ENCODE assay signal across 8 cellular contexts in the genomic region with DNA sequence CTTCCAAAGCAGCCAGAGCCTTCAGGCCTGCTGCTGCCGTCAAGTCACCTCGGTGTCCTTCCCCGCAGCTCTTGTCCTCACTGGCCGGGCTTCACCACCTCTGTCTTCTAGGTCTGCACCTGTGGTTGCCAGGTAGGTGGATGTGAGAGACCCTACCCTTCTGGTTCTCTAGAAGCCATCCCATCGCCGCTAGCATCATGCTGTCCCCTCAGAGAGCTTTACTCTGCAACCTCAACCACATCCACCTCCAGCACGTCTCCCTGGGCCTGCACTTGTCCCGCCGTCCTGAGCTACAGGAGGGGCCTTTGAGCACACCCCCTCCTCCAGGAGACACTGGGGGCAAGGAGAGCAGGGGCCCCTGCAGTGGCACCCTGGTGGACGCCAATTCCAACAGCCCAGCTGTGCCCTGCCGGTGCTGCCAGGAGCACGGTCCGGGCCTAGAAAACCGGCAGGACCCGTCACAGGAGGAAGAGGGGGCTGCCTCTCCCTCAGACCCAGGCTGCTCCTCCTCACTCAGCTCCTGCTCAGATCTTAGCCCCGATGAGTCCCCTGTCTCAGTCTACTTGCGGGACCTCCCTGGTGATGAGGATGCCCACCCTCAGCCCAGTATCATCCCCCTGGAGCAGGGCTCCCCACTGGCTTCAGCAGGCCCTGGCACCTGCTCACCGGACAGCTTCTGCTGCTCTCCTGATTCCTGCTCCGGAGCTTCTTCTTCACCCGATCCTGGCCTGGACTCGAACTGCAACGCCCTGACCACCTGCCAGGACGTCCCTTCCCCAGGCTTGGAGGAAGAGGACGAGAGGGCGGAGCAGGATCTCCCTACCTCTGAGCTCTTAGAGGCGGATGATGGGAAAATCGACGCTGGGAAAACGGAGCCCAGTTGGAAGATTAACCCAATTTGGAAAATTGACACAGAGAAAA. TPM values are rescaled to one million over a fixed set of nuclear protein-coding genes. Genes with fewer than 3 reads are reported as not detected.
DNase-seq lines count a peak whose midpoint lies in the region; ATAC-seq and TF ChIP-seq lines count a peak whose summit lies in the region.

No MANE protein-coding gene starts in this region.

- no peak for TF ChIP-seq CTCF in neural cell (IDR thresholded peaks at IDR 0.05; ENCODE audit: poor library complexity, severe bottlenecking)
- no peak for TF ChIP-seq CTCF in GM10266 (IDR thresholded peaks at IDR 0.05; ENCODE audit: control insufficient read depth, insufficient read depth, low read depth, missing control alignments)

- peaks cover 28% of the 10 kb centered on the region for H3K79me2 ChIP-seq in neural cell (replicated peaks; ENCODE audit: insufficient read depth, low read length)

- peak overlapping the region; percentile 86 for H3K4me3 ChIP-seq in BLaER1
- peak overlapping the region; percentile 58 for H3K4me3 ChIP-seq in NT2/D1 (ENCODE audit: insufficient read length, low read depth)
- H3K4me3 ChIP-seq in duodenal mucosa (ENCODE audit: low read depth in 1 of 2, low read length in 2 of 2) = peak overlapping the region; percentile 66 to 95
- peak overlapping the region; percentile 90 for H3K4me3 ChIP-seq in neural cell (ENCODE audit: low read length)

- H3K4me1 ChIP-seq in BLaER1 (peaks cover 66% of the 10 kb centered on the region), NT2/D1 (ENCODE audit: insufficient read depth, insufficient read length) (peaks cover 41% of the 10 kb centered on the region), duodenal mucosa (ENCODE audit: control insufficient read depth in 1 of 2, insufficient read depth in 2 of 2, low read length in 2 of 2) (peaks cover 41 to 48% of the 10 kb centered on the region in 2 donors)

- H3K4me2 ChIP-seq in BLaER1 (peak overlapping the region; percentile 94), neural cell (ENCODE audit: low read length) (peak overlapping the region; percentile 97)

- no peaks in the 10 kb centered on the region for H3F3A ChIP-seq in neural cell (ENCODE audit: insufficient read depth, low read length, poor library complexity, severe bottlenecking)

- TF ChIP-seq EP300 in neural cell (conservative IDR thresholded peaks at IDR 0.05; ENCODE audit: poor library complexity, severe bottlenecking) = no peak

- no peak for TF ChIP-seq RAD21 in neural cell (conservative IDR thresholded peaks at IDR 0.05)

- H3K27me3 ChIP-seq in BLaER1 = no peaks in the 10 kb centered on the region
- no peaks in the 10 kb centered on the region for H3K27me3 ChIP-seq in NT2/D1 (ENCODE audit: insufficient read depth, insufficient read length)
- H3K27me3 ChIP-seq in duodenal mucosa (ENCODE audit: control insufficient read depth in 1 of 2, insufficient read depth in 2 of 2, low read length in 2 of 2) = no peaks in the 10 kb centered on the region
- H3K27me3 ChIP-seq in neural cell (ENCODE audit: insufficient read depth, low read depth, low read length) = no peaks in the 10 kb centered on the region

- H3K9me2 ChIP-seq in neural cell (ENCODE audit: insufficient read depth, low read length) = no peaks in the 10 kb centered on the region

- H3K36me3 ChIP-seq in BLaER1 (peaks cover 43% of the 10 kb centered on the region), NT2/D1 (ENCODE audit: insufficient read depth, insufficient read length, low read length) (peaks cover 68% of the 10 kb centered on the region), duodenal mucosa (ENCODE audit: control insufficient read depth in 1 of 2, insufficient read depth in 2 of 2, low read length in 2 of 2) (peaks cover 5 to 23% of the 10 kb centered on the region in 2 donors), neural cell (ENCODE audit: insufficient read depth, low read length) (no peaks in the 10 kb centered on the region)

- DNase-seq in NT2/D1 (ENCODE audit: low read depth, low spot score) = no peak
- no peak for DNase-seq in GM10266 (ENCODE audit: extremely low spot score)
- DNase-seq in HPDE6-E6E7 (ENCODE audit: extremely low spot score) = no peak

- peak overlapping the region; percentile 78; the same call in 1 of the 2 replicates for H3K9ac ChIP-seq in BLaER1
- peak overlapping the region; percentile 83 for H3K9ac ChIP-seq in NT2/D1 (ENCODE audit: insufficient read length, low read depth)
- H3K9ac ChIP-seq in duodenal mucosa (ENCODE audit: low read depth in 1 of 2, low read length in 2 of 2) = peak overlapping the region in 1 of 2 donors; percentile 8
- peak overlapping the region; percentile 91 for H3K9ac ChIP-seq in neural cell (ENCODE audit: low read length)

- no peak for ATAC-seq in GM18502 (IDR thresholded peaks at IDR 0.05; ENCODE audit: poor library complexity, unreplicated experiment)
- no peak for ATAC-seq in GM18858 (IDR thresholded peaks at IDR 0.05; ENCODE audit: unreplicated experiment)

- H3K9me3 ChIP-seq in BLaER1 = no peaks in the 10 kb centered on the region
- no peaks in the 10 kb centered on the region for H3K9me3 ChIP-seq in NT2/D1 (ENCODE audit: insufficient read depth, low read length)
- H3K9me3 ChIP-seq in duodenal mucosa (ENCODE audit: control insufficient read depth in 1 of 2, low read length in 2 of 2) = no peaks in the 10 kb centered on the region
- no peaks in the 10 kb centered on the region for H3K9me3 ChIP-seq in neural cell (ENCODE audit: low read length)

- H3K27ac ChIP-seq in BLaER1 (no peak overlapping the region), duodenal mucosa (ENCODE audit: low read depth, low read length) (no peak overlapping the region), neural cell (ENCODE audit: low read length) (peak overlapping the region; percentile 79)

- no peak overlapping the region for H2AFZ ChIP-seq in neural cell (ENCODE audit: low read depth, low read length)

- peaks cover 47% of the 10 kb centered on the region for H4K20me1 ChIP-seq in BLaER1
- H4K20me1 ChIP-seq in neural cell (ENCODE audit: insufficient read depth) = peaks cover 7% of the 10 kb centered on the region

TF ChIP-seq in neural cell, 6 proteins besides CTCF, POLR2A, EP300 and RAD21:
- TF ChIP-seq, protein P1, sequence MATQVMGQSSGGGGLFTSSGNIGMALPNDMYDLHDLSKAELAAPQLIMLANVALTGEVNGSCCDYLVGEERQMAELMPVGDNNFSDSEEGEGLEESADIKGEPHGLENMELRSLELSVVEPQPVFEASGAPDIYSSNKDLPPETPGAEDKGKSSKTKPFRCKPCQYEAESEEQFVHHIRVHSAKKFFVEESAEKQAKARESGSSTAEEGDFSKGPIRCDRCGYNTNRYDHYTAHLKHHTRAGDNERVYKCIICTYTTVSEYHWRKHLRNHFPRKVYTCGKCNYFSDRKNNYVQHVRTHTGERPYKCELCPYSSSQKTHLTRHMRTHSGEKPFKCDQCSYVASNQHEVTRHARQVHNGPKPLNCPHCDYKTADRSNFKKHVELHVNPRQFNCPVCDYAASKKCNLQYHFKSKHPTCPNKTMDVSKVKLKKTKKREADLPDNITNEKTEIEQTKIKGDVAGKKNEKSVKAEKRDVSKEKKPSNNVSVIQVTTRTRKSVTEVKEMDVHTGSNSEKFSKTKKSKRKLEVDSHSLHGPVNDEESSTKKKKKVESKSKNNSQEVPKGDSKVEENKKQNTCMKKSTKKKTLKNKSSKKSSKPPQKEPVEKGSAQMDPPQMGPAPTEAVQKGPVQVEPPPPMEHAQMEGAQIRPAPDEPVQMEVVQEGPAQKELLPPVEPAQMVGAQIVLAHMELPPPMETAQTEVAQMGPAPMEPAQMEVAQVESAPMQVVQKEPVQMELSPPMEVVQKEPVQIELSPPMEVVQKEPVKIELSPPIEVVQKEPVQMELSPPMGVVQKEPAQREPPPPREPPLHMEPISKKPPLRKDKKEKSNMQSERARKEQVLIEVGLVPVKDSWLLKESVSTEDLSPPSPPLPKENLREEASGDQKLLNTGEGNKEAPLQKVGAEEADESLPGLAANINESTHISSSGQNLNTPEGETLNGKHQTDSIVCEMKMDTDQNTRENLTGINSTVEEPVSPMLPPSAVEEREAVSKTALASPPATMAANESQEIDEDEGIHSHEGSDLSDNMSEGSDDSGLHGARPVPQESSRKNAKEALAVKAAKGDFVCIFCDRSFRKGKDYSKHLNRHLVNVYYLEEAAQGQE (IDR thresholded peaks at IDR 0.05; ENCODE audit: borderline replicate concordance) = peak; percentile 36
- TF ChIP-seq TAF1 (IDR thresholded peaks at IDR 0.05; ENCODE audit: low read depth) = no peak
TF ChIP-seq in neural cell: peak in this region for 1.

RNA-seq across cellular contexts. Expression of a gene that starts 1.1 kb away (rescaled TPM):
- polyA plus RNA-seq in neural cell = 45.7 and 58.1 TPM in 2 replicates
- 36.9 and 38.5 TPM in 2 replicates for polyA minus RNA-seq in neural cell

RNA-seq across cellular contexts. Expression of a gene that starts 13.2 kb away (rescaled TPM):
- polyA plus RNA-seq in neural cell = 235 and 257 TPM in 2 replicates
- polyA minus RNA-seq in neural cell = 109 and 116 TPM in 2 replicates

RNA-seq across cellular contexts. Expression of a gene that starts 20.6 kb away (rescaled TPM):
- not detected in 2 replicates for polyA plus RNA-seq in neural cell
- not detected in 2 replicates for polyA minus RNA-seq in neural cell

RNA-seq across cellular contexts. Expression of a gene that starts 44.6 kb away (rescaled TPM):
- 53.2 and 53.4 TPM in 2 replicates for polyA plus RNA-seq in neural cell
- polyA minus RNA-seq in neural cell = 27.2 and 28.7 TPM in 2 replicates

RNA-seq across cellular contexts. Expression of a gene that starts 48.5 kb away (rescaled TPM):
- polyA plus RNA-seq in neural cell = 44.4 and 57.7 TPM in 2 replicates
- polyA minus RNA-seq in neural cell = 35.1 and 39.0 TPM in 2 replicates
